20 cellular contexts compared by ENCODE assay signal in genomic region chr5:143078321-143078720, GRCh38.
"Had no signal": no experiment of that assay in that cellular context is flagged by ENCODE, and none has a peak within 500 bp of the region (broad histone marks: within the 10 kb centered on the region; RNA-seq: fewer than 3 reads in every experiment).

No MANE protein-coding gene starts in this region.

- ATAC-seq: foreskin keratinocyte; left cardiac atrium; sciatic nerve; stimulated activated memory B cell treated with anti-CD40 and anti-IgM and Interleukin-4, amounts not matched to agents 10 μg/mL and 1 μg/mL and 100 μg/mL, for 72 hours; upper lobe of right lung had no signal

- H3K4me1 Mint-ChIP-seq: stimulated activated memory B cell treated with anti-CD40 and anti-IgM and Interleukin-4, amounts not matched to agents 10 μg/mL and 1 μg/mL and 100 μg/mL, for 72 hours had no signal

- H3K4me3 Mint-ChIP-seq: naive B cell; stimulated activated memory B cell treated with anti-CD40 and anti-IgM and Interleukin-4, amounts not matched to agents 10 μg/mL and 1 μg/mL and 100 μg/mL, for 72 hours; stimulated activated naive CD8-positive, alpha-beta T cell treated with anti-CD3 and anti-CD28 coated beads, Interleukin-15, Interleukin-2, amounts not matched to agents 100 ng/mL and 50 ng/mL, for 24 hours had no signal

- FAIRE-seq: kidney had no signal

- H3K27ac Mint-ChIP-seq: stimulated activated memory B cell treated with anti-CD40 and anti-IgM and Interleukin-4, amounts not matched to agents 10 μg/mL and 1 μg/mL and 100 μg/mL, for 72 hours; stimulated activated naive CD8-positive, alpha-beta T cell treated with anti-CD3 and anti-CD28 coated beads, Interleukin-15, Interleukin-2, amounts not matched to agents 100 ng/mL and 50 ng/mL, for 24 hours had no signal

- H3K27me3 ChIP-seq: esophagus muscularis mucosa, foreskin keratinocyte, hepatocyte, neutrophil, spleen, tibial artery, upper lobe of right lung, vagina had no signal

- H3K4me3 ChIP-seq: coronary artery, esophagus muscularis mucosa, hepatocyte, spleen, tibial artery, upper lobe of right lung, vagina had no signal

- H3K36me3 Mint-ChIP-seq: naive B cell had no signal

- H3K9me3 Mint-ChIP-seq: stimulated activated memory B cell treated with anti-CD40 and anti-IgM and Interleukin-4, amounts not matched to agents 10 μg/mL and 1 μg/mL and 100 μg/mL, for 72 hours; stimulated activated naive CD8-positive, alpha-beta T cell treated with anti-CD3 and anti-CD28 coated beads, Interleukin-15, Interleukin-2, amounts not matched to agents 100 ng/mL and 50 ng/mL, for 24 hours had no signal

- DNase-seq: effector CD8-positive, alpha-beta T cell; head of caudate nucleus; kidney; left cardiac atrium; naive B cell; spleen; stimulated activated CD4-positive, alpha-beta T cell treated with anti-CD3 and anti-CD28 coated beads, Interleukin-15, amount 100 ng/mL, for 24 hours; stimulated activated CD4-positive, alpha-beta T cell treated with anti-CD3 and anti-CD28 coated beads, Interleukin-1b, Interleukin-23, amount 100 ng/mL, for 48 hours; stimulated activated CD4-positive, alpha-beta T cell treated with anti-CD3 and anti-CD28 coated beads, Interleukin-4, amount 100 ng/mL, for 24 hours; tibial artery; upper lobe of right lung had no signal

- H3K27me3 Mint-ChIP-seq: naive B cell; stimulated activated memory B cell treated with anti-CD40 and anti-IgM and Interleukin-4, amounts not matched to agents 10 μg/mL and 1 μg/mL and 100 μg/mL, for 72 hours; stimulated activated naive CD8-positive, alpha-beta T cell treated with anti-CD3 and anti-CD28 coated beads, Interleukin-15, Interleukin-2, amounts not matched to agents 100 ng/mL and 50 ng/mL, for 24 hours had no signal

- H3K36me3 ChIP-seq: tibial artery, upper lobe of right lung, vagina had no signal
